In genomic region chr9:17660158-17660557, GRCh38 we compare ENCODE assay signal across 28 cellular contexts.
"Had no signal": no experiment of that assay in that cellular context is flagged by ENCODE, and none has a peak within 500 bp of the region (broad histone marks: within the 10 kb centered on the region; RNA-seq: fewer than 3 reads in every experiment).

No MANE protein-coding gene starts in this region.

- H3K36me3 Mint-ChIP-seq: activated naive CD4-positive, alpha-beta T cell treated with anti-CD3 and anti-CD28 coated beads, Interleukin-2, amount 10 ng/mL, durations not matched to agents 7 days and 5 days; activated naive CD4-positive, alpha-beta T cell treated with anti-CD3 and anti-CD28 coated beads, Interleukin-2, amount 50 U/mL, for 72 hours; activated naive CD8-positive, alpha-beta T cell treated with anti-CD3 and anti-CD28 coated beads, Interleukin-2, amount 10 ng/mL, durations not matched to agents 7 days and 5 days; brain had no signal

- H3K27me3 ChIP-seq: ascending aorta, breast epithelium, cardiac muscle cell, dorsolateral prefrontal cortex had no signal

- H3K4me1 Mint-ChIP-seq: activated CD4-positive, alpha-beta memory T cell treated with anti-CD3 and anti-CD28 coated beads, Interleukin-2, amount 10 ng/mL, durations not matched to agents 7 days and 5 days; activated CD4-positive, alpha-beta T cell treated with anti-CD3 and anti-CD28 coated beads, Interleukin-2, amount 10 ng/mL, durations not matched to agents 7 days and 5 days; activated naive CD4-positive, alpha-beta T cell treated with anti-CD3 and anti-CD28 coated beads, Interleukin-2, amount 10 ng/mL, durations not matched to agents 7 days and 5 days; activated naive CD8-positive, alpha-beta T cell treated with anti-CD3 and anti-CD28 coated beads, Interleukin-2, amount 10 ng/mL, durations not matched to agents 7 days and 5 days; endodermal cell had no signal

- H3K27me3 Mint-ChIP-seq: activated CD4-positive, alpha-beta memory T cell treated with anti-CD3 and anti-CD28 coated beads, Interleukin-2, amount 10 ng/mL, durations not matched to agents 7 days and 5 days; activated CD4-positive, alpha-beta T cell treated with anti-CD3 and anti-CD28 coated beads, Interleukin-2, amount 10 ng/mL, durations not matched to agents 7 days and 5 days; activated naive CD4-positive, alpha-beta T cell treated with anti-CD3 and anti-CD28 coated beads, Interleukin-2, amount 10 ng/mL, durations not matched to agents 7 days and 5 days; activated naive CD8-positive, alpha-beta T cell treated with anti-CD3 and anti-CD28 coated beads, Interleukin-2, amount 10 ng/mL, durations not matched to agents 7 days and 5 days; activated T-cell treated with anti-CD3 and anti-CD28 coated beads, Interleukin-2, amount 50 U/mL, for 24 hours; brain; dendritic cell treated with granulocyte-macrophage colony-stimulating factor and Interleukin-4, amounts not matched to agents 40 ng/mL and 50 ng/mL, for 4 days had no signal

- H3K4me3 ChIP-seq: ascending aorta, breast epithelium, cardiac muscle cell, coronary artery, dorsolateral prefrontal cortex had no signal

- H3K9me3 Mint-ChIP-seq: activated CD4-positive, alpha-beta T cell treated with anti-CD3 and anti-CD28 coated beads, Interleukin-2, amount 10 ng/mL, durations not matched to agents 7 days and 5 days; activated naive CD4-positive, alpha-beta T cell treated with anti-CD3 and anti-CD28 coated beads, Interleukin-2, amount 10 ng/mL, durations not matched to agents 7 days and 5 days; activated naive CD8-positive, alpha-beta T cell treated with anti-CD3 and anti-CD28 coated beads, Interleukin-2, amount 10 ng/mL, durations not matched to agents 7 days and 5 days; activated T-cell treated with anti-CD3 and anti-CD28 coated beads, Interleukin-2, amount 50 U/mL, for 24 hours; brain; dendritic cell treated with granulocyte-macrophage colony-stimulating factor and Interleukin-4, amounts not matched to agents 40 ng/mL and 50 ng/mL, for 4 days; endodermal cell had no signal

- H3K36me3 ChIP-seq: ascending aorta, breast epithelium, cardiac muscle cell had no signal

- H3K4me3 Mint-ChIP-seq: activated CD4-positive, alpha-beta memory T cell treated with anti-CD3 and anti-CD28 coated beads, Interleukin-2, amount 10 ng/mL, durations not matched to agents 7 days and 5 days; activated CD4-positive, alpha-beta T cell treated with anti-CD3 and anti-CD28 coated beads, Interleukin-2, amount 10 ng/mL, durations not matched to agents 7 days and 5 days; activated naive CD4-positive, alpha-beta T cell treated with anti-CD3 and anti-CD28 coated beads, Interleukin-2, amount 10 ng/mL, durations not matched to agents 7 days and 5 days; activated naive CD8-positive, alpha-beta T cell treated with anti-CD3 and anti-CD28 coated beads, Interleukin-2, amount 10 ng/mL, durations not matched to agents 7 days and 5 days; activated T-cell treated with anti-CD3 and anti-CD28 coated beads, Interleukin-2, amount 50 U/mL, for 24 hours; activated T-cell treated with anti-CD3 and anti-CD28 coated beads, Interleukin-2, amount 50 U/mL, for 72 hours; brain; dendritic cell treated with granulocyte-macrophage colony-stimulating factor and Interleukin-4, amounts not matched to agents 40 ng/mL and 50 ng/mL, for 4 days; endodermal cell had no signal

- ATAC-seq: activated naive CD4-positive, alpha-beta T cell treated with anti-CD3 and anti-CD28 coated beads, Interleukin-2, amount 50 U/mL, for 72 hours; activated T-cell treated with anti-CD3 and anti-CD28 coated beads, Interleukin-2, amount 50 U/mL, for 72 hours; esophagus mucosa had no signal

- H3K27ac ChIP-seq: ascending aorta, breast epithelium, cardiac muscle cell, coronary artery had no signal

- H3K27ac Mint-ChIP-seq: activated CD4-positive, alpha-beta memory T cell treated with anti-CD3 and anti-CD28 coated beads, Interleukin-2, amount 10 ng/mL, durations not matched to agents 7 days and 5 days; activated CD4-positive, alpha-beta T cell treated with anti-CD3 and anti-CD28 coated beads, Interleukin-2, amount 10 ng/mL, durations not matched to agents 7 days and 5 days; activated naive CD4-positive, alpha-beta T cell treated with anti-CD3 and anti-CD28 coated beads, Interleukin-2, amount 10 ng/mL, durations not matched to agents 7 days and 5 days; activated naive CD4-positive, alpha-beta T cell treated with anti-CD3 and anti-CD28 coated beads, Interleukin-2, amount 50 U/mL, for 72 hours; activated naive CD8-positive, alpha-beta T cell treated with anti-CD3 and anti-CD28 coated beads, Interleukin-2, amount 10 ng/mL, durations not matched to agents 7 days and 5 days; activated T-cell treated with anti-CD3 and anti-CD28 coated beads, Interleukin-2, amount 50 U/mL, for 24 hours; activated T-cell treated with anti-CD3 and anti-CD28 coated beads, Interleukin-2, amount 50 U/mL, for 72 hours; dendritic cell treated with granulocyte-macrophage colony-stimulating factor and Interleukin-4, amounts not matched to agents 40 ng/mL and 50 ng/mL, for 4 days; endodermal cell had no signal

- H3K4me1 ChIP-seq: ascending aorta, breast epithelium had no signal

- DNase-seq: activated CD4-positive, alpha-beta memory T cell treated with anti-CD3 and anti-CD28 coated beads, Interleukin-2, amount 10 ng/mL, durations not matched to agents 7 days and 5 days; activated CD4-positive, alpha-beta T cell treated with anti-CD3 and anti-CD28 coated beads for 1 hour; activated CD4-positive, alpha-beta T cell treated with anti-CD3 and anti-CD28 coated beads for 4 hours; activated CD4-positive, alpha-beta T cell treated with anti-CD3 and anti-CD28 coated beads, Interleukin-2, amount 10 ng/mL, durations not matched to agents 7 days and 5 days; activated CD4-positive, alpha-beta T cell treated with anti-CD3 and anti-CD28 coated beads, Interleukin-2, amount 50 U/mL, for 4 hours; activated CD8-positive, alpha-beta memory T cell treated with anti-CD3 and anti-CD28 coated beads, Interleukin-2, amount 50 U/mL, for 48 hours; activated gamma-delta T cell; activated naive CD4-positive, alpha-beta T cell; activated naive CD4-positive, alpha-beta T cell treated with anti-CD3 and anti-CD28 coated beads, Interleukin-2, amount 10 ng/mL, durations not matched to agents 7 days and 5 days; activated naive CD8-positive, alpha-beta T cell treated with anti-CD3 and anti-CD28 coated beads, Interleukin-2, amount 10 ng/mL, durations not matched to agents 7 days and 5 days; activated T-cell treated with anti-CD3 and anti-CD28 coated beads for 4 hours; activated T-cell treated with anti-CD3 and anti-CD28 coated beads, Interleukin-2, amount 50 U/mL, for 24 hours; activated T-cell treated with anti-CD3 and anti-CD28 coated beads, Interleukin-2, amount 50 U/mL, for 72 hours; central memory CD4-positive, alpha-beta T cell; effector memory CD4-positive, alpha-beta T cell; endodermal cell; foreskin fibroblast; head of caudate nucleus; T-helper 2 cell had no signal

- H3K9me3 ChIP-seq: ascending aorta, breast epithelium had no signal
